ENCODE assay signal across 12 cellular contexts in genomic region chr10:66349726-66350125, GRCh38.
"Had no signal": no experiment of that assay in that cellular context is flagged by ENCODE, and none has a peak within 500 bp of the region (broad histone marks: within the 10 kb centered on the region; RNA-seq: fewer than 3 reads in every experiment).

No MANE protein-coding gene starts in this region.

- H3K27me3 ChIP-seq: right lobe of liver, tibial nerve had no signal

- DNase-seq: activated CD4-positive, alpha-beta memory T cell treated with anti-CD3 and anti-CD28 coated beads, Interleukin-2, amount 10 ng/mL, durations not matched to agents 7 days and 5 days; activated CD4-positive, alpha-beta T cell treated with anti-CD3 and anti-CD28 coated beads for 36 hours; activated naive CD4-positive, alpha-beta T cell; left ventricle myocardium inferior; right lobe of liver; stimulated activated CD4-positive, alpha-beta T cell treated with anti-CD3 and anti-CD28 coated beads, Interleukin-2, amount 100 ng/mL, for 24 hours; stimulated activated naive B cell treated with anti-CD40 and anti-IgM and Interleukin-4, amounts not matched to agents 10 μg/mL and 1 μg/mL and 100 μg/mL, for 72 hours; T-helper 9 cell; WERI-Rb-1 had no signal

- H3K36me3 ChIP-seq: left ventricle myocardium inferior, prostate gland, right lobe of liver, tibial nerve, WERI-Rb-1 had no signal

- H3K4me3 ChIP-seq: left ventricle myocardium inferior, prostate gland, right lobe of liver, tibial nerve had no signal

- ATAC-seq: activated CD4-positive, alpha-beta T cell treated with anti-CD3 and anti-CD28 coated beads for 36 hours; esophagus mucosa; right lobe of liver; stimulated activated naive B cell treated with anti-CD40 and anti-IgM and Interleukin-4, amounts not matched to agents 10 μg/mL and 1 μg/mL and 100 μg/mL, for 72 hours had no signal

- H3K9me3 ChIP-seq: prostate gland, right lobe of liver had no signal
